Comparison of ENCODE assay signal across 13 cellular contexts in the genomic region with DNA sequence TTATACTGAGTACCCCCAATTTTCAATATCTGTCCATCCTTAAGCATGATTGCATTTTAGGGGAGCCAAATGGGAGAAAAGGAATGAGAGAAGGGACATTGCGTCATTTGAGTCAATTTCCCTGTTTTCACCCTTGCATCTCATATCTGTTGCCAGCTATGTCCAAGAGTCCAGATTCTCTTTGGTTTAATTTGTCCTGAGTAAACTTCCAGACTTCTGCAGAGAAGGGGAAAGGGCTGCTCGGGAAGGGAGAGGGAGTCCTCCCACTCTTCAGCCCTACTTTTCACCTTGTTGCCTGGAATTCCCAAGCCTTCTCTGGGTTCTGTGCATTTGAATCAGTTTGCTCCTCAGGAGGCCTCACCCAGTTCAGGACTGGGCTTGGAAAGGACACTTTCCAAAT. TPM values are rescaled to one million over a fixed set of nuclear protein-coding genes. Genes with fewer than 3 reads are reported as not detected.
DNase-seq lines count a peak whose midpoint lies in the region; ATAC-seq and TF ChIP-seq lines count a peak whose summit lies in the region.
"Had no signal": no experiment of that assay in that cellular context is flagged by ENCODE, and none has a peak within 500 bp of the region (broad histone marks: within the 10 kb centered on the region; RNA-seq: fewer than 3 reads in every experiment).

No MANE protein-coding gene starts in this region.

- dilution Hi-C loops in IMR-90 (cut with HindIII; ENCODE audit: low sequenced_read_pairs, unreplicated experiment) = no loop called here

- peaks cover 30% of the 10 kb centered on the region for H3K27me3 ChIP-seq in IMR-90 (ENCODE audit: control insufficient read depth, insufficient read depth, low read length)
- no peaks in the 10 kb centered on the region for H3K27me3 ChIP-seq in mesendoderm (ENCODE audit: insufficient read depth, low read length, poor library complexity)

- no peak overlapping the region for H3K18ac ChIP-seq in IMR-90 (ENCODE audit: low read depth, low read length)
- H3K18ac ChIP-seq in mesendoderm (ENCODE audit: low read length) = peak overlapping the region; percentile 94

- H3K9ac ChIP-seq in IMR-90 (ENCODE audit: low read depth, low read length) (no peak overlapping the region), mesendoderm (ENCODE audit: low read length) (no peak overlapping the region)
- H3K9ac ChIP-seq: BLaER1 treated with 17β-estradiol and CSF1 and Interleukin-3, amounts not matched to agents 10 nM and 100 nM had no signal

- TF ChIP-seq POLR2A in IMR-90 (IDR thresholded peaks at IDR 0.05; ENCODE audit: low read depth, low read length) = no peak

- no peak for ATAC-seq in IMR-90 (ENCODE audit: low read depth)
- ATAC-seq in activated CD8-positive, alpha-beta memory T cell treated with anti-CD3 and anti-CD28 coated beads, Interleukin-2, amount 10 ng/mL, durations not matched to agents 7 days and 5 days = no peak
- ATAC-seq in sciatic nerve = no peak

- H3K14ac ChIP-seq in IMR-90 (replicated peaks; ENCODE audit: low read depth, low read length) = no peak overlapping the region

- H3K4me3 ChIP-seq in IMR-90 (ENCODE audit: insufficient read depth, low read depth, low read length) (no peak overlapping the region), mesendoderm (ENCODE audit: low read length) (no peak overlapping the region)
- H3K4me3 ChIP-seq: BLaER1 treated with 17β-estradiol and CSF1 and Interleukin-3, amounts not matched to agents 10 nM and 100 nM had no signal

- H3K79me2 ChIP-seq in mesendoderm (ENCODE audit: control insufficient read depth, insufficient read depth, low read length) = no peaks in the 10 kb centered on the region

- no peak overlapping the region for H2BK20ac ChIP-seq in IMR-90 (ENCODE audit: low read depth, low read length)

- no peak overlapping the region for H3K4me3 Mint-ChIP-seq in activated CD8-positive, alpha-beta memory T cell treated with anti-CD3 and anti-CD28 coated beads, Interleukin-2, amount 10 ng/mL, durations not matched to agents 7 days and 5 days
- H3K4me3 Mint-ChIP-seq: CD4-positive, CD25-positive, alpha-beta regulatory T cell had no signal

- H3K4me1 ChIP-seq in IMR-90 (ENCODE audit: control insufficient read depth, insufficient read depth, low read length) (no peaks in the 10 kb centered on the region), mesendoderm (ENCODE audit: control insufficient read depth, low read depth, low read length) (peaks cover 8% of the 10 kb centered on the region)

- H2BK5ac ChIP-seq in IMR-90 (ENCODE audit: low read depth, low read length, poor library complexity, severe bottlenecking) (no peak overlapping the region), mesendoderm (ENCODE audit: low read length) (peak overlapping the region; percentile 25)

- peaks cover 6% of the 10 kb centered on the region; the same call in 1 of the 2 replicates for H3K9me3 ChIP-seq in IMR-90 (ENCODE audit: control insufficient read depth, insufficient read depth, low read length)

- no peak overlapping the region for H2AK5ac ChIP-seq in IMR-90 (ENCODE audit: low read depth, low read length)
- no peak overlapping the region for H2AK5ac ChIP-seq in mesendoderm (ENCODE audit: low read length)

- H3K4me2 ChIP-seq in IMR-90 (ENCODE audit: low read depth, low read length) (no peak overlapping the region), mesendoderm (ENCODE audit: low read length) (no peak overlapping the region)
- H3K4me2 ChIP-seq: BLaER1 treated with 17β-estradiol and CSF1 and Interleukin-3, amounts not matched to agents 10 nM and 100 nM had no signal

- no peak overlapping the region for H4K5ac ChIP-seq in IMR-90 (ENCODE audit: low read depth, low read length)
- H4K5ac ChIP-seq in mesendoderm (ENCODE audit: low read length) = no peak overlapping the region

- WGBS in IMR-90 (ENCODE audit: extremely low coverage in 2 of 2, insufficient read length in 1 of 2), 2 experiments = no CpG with 5 or more reads among the region's 2 CpGs
- no CpG with 5 or more reads among the region's 2 CpGs for WGBS in mesendoderm (ENCODE audit: extremely low coverage, insufficient coverage, low lambda C conversion rate)

- TF ChIP-seq RAD21 in IMR-90 (IDR thresholded peaks at IDR 0.05; ENCODE audit: low read length) = no peak

- no peaks in the 10 kb centered on the region for H3K9me1 ChIP-seq in IMR-90 (ENCODE audit: insufficient read depth, low read length)

- H4K8ac ChIP-seq in IMR-90 (ENCODE audit: low read depth in 2 of 2, low read length in 2 of 2) (no peak overlapping the region), mesendoderm (ENCODE audit: low read depth, low read length) (no peak overlapping the region)

- H3K36me3 ChIP-seq in IMR-90 (ENCODE audit: control insufficient read depth, insufficient read depth, low read length) = no peaks in the 10 kb centered on the region
- H3K36me3 ChIP-seq in mesendoderm (ENCODE audit: control insufficient read depth, insufficient read depth, low read length) = no peaks in the 10 kb centered on the region

- H3K4ac ChIP-seq in IMR-90 (ENCODE audit: low read depth, low read length) (no peak overlapping the region), mesendoderm (ENCODE audit: low read depth, low read length) (peak overlapping the region; percentile 2)

- H3K79me1 ChIP-seq in IMR-90 (ENCODE audit: low read depth in 1 of 2, low read length in 2 of 2) (no peaks in the 10 kb centered on the region), mesendoderm (ENCODE audit: low read length) (peaks cover 4% of the 10 kb centered on the region)

- H3K27ac ChIP-seq in IMR-90 (ENCODE audit: insufficient read depth, low read length) (no peak overlapping the region), mesendoderm (ENCODE audit: low read depth, low read length) (peak overlapping the region; percentile 41)
- H3K27ac ChIP-seq: BLaER1 treated with 17β-estradiol and CSF1 and Interleukin-3, amounts not matched to agents 10 nM and 100 nM had no signal

- H3K36me3 Mint-ChIP-seq in activated CD8-positive, alpha-beta memory T cell treated with anti-CD3 and anti-CD28 coated beads, Interleukin-2, amount 10 ng/mL, durations not matched to agents 7 days and 5 days = no peaks in the 10 kb centered on the region
- H3K36me3 Mint-ChIP-seq: CD4-positive, CD25-positive, alpha-beta regulatory T cell had no signal

- in situ Hi-C loops in IMR-90 (cut with MboI; ENCODE audit: low sequenced_read_pairs) = no loop called here

- H3K4me1 Mint-ChIP-seq in activated CD8-positive, alpha-beta memory T cell treated with anti-CD3 and anti-CD28 coated beads, Interleukin-2, amount 10 ng/mL, durations not matched to agents 7 days and 5 days = peaks cover 7% of the 10 kb centered on the region

- H3K56ac ChIP-seq in IMR-90 (ENCODE audit: extremely low read depth, insufficient read depth, low read length) = no peak overlapping the region
- H3K56ac ChIP-seq in mesendoderm (ENCODE audit: low read length) = no peak overlapping the region

- no peak overlapping the region for H4K91ac ChIP-seq in IMR-90 (ENCODE audit: insufficient read depth, low read depth, low read length)

- POLR2A ChIA-PET in IMR-90 (lab: Charles Lee; ENCODE audit: unreplicated experiment) = no interaction called here

- no peaks in the 10 kb centered on the region for H3K9me3 Mint-ChIP-seq in activated CD8-positive, alpha-beta memory T cell treated with anti-CD3 and anti-CD28 coated beads, Interleukin-2, amount 10 ng/mL, durations not matched to agents 7 days and 5 days (ENCODE audit: low read depth)

- intact Hi-C loops in IMR-90 (cut with micrococcal nuclease) (no loop called here), sciatic nerve (cut with DNase I) (loop anchor here (5.0 kb wide), 1 partner anchor 102 kb away; no protein-coding TSS in a partner anchor)

- H3K23ac ChIP-seq in IMR-90 (ENCODE audit: low read depth, low read length) (no peak overlapping the region), mesendoderm (ENCODE audit: low read length) (no peak overlapping the region)

- no peak for TF ChIP-seq CTCF in IMR-90 (conservative IDR thresholded peaks at IDR 0.05; ENCODE audit: low read depth, low read length)

- H2AFZ ChIP-seq in IMR-90 (replicated peaks; ENCODE audit: low read length, poor library complexity) = no peak overlapping the region

- peaks cover 33% of the 10 kb centered on the region for H3K27me3 Mint-ChIP-seq in activated CD8-positive, alpha-beta memory T cell treated with anti-CD3 and anti-CD28 coated beads, Interleukin-2, amount 10 ng/mL, durations not matched to agents 7 days and 5 days

- H2AK9ac ChIP-seq in IMR-90 (replicated peaks; ENCODE audit: low read depth, low read length, poor library complexity) = no peak overlapping the region

- no peak overlapping the region for H2BK120ac ChIP-seq in IMR-90 (ENCODE audit: low read depth, low read length)
- H2BK120ac ChIP-seq in mesendoderm (ENCODE audit: low read depth, low read length) = no peak overlapping the region

- BruUV-seq in IMR-90 (replicated peaks; lab: Mats Ljungman, UMichigan) = no TSS peak

- no peak overlapping the region for H3K27ac Mint-ChIP-seq in activated CD8-positive, alpha-beta memory T cell treated with anti-CD3 and anti-CD28 coated beads, Interleukin-2, amount 10 ng/mL, durations not matched to agents 7 days and 5 days
- H3K27ac Mint-ChIP-seq: CD4-positive, CD25-positive, alpha-beta regulatory T cell had no signal

- H2BK15ac ChIP-seq in IMR-90 (ENCODE audit: low read depth, low read length) (no peak overlapping the region), mesendoderm (replicated peaks; ENCODE audit: low read depth) (no peak overlapping the region)

- DNase-seq in IMR-90 (no peak), islet precursor cell (peak; percentile 32), mesendoderm (no peak), Kasumi-1 (lab: John Stamatoyannopoulos, UW) (no peak), NCI-H2196 treated with DMSO at 0.1 percent for 48 hours (lab: John Stamatoyannopoulos, UW; ENCODE audit: unreplicated experiment) (no peak), sciatic nerve (ENCODE audit: low spot score) (no peak)
- no peak for DNase-seq in activated CD8-positive, alpha-beta memory T cell treated with anti-CD3 and anti-CD28 coated beads, Interleukin-2, amount 10 ng/mL, durations not matched to agents 7 days and 5 days
- DNase-seq: ACHN; Calu3; CD4-positive, CD25-positive, alpha-beta regulatory T cell; DMS 273 treated with DMSO at 0.1 percent for 48 hours had no signal

- CTCF ChIA-PET in IMR-90 (lab: Yijun Ruan, JAX) = no interaction called here
- CTCF ChIA-PET in activated CD8-positive, alpha-beta memory T cell treated with anti-CD3 and anti-CD28 coated beads, Interleukin-2, amount 10 ng/mL, durations not matched to agents 7 days and 5 days (lab: Charles Lee) = no interaction called here

- no peaks in the 10 kb centered on the region for H4K20me1 ChIP-seq in IMR-90 (ENCODE audit: insufficient read depth, low read length)

TF ChIP-seq in IMR-90, 13 proteins besides CTCF, POLR2A, EP300 and RAD21 (continues in another document):
- no peak for TF ChIP-seq RFX5 (IDR thresholded peaks at IDR 0.05; ENCODE audit: low read depth, low read length)

RNA-seq across cellular contexts. Expression of gene GREB1, which starts 16.5 kb away (rescaled TPM):
- total RNA-seq in IMR-90 (2012; rRNA removed) = not detected in 2 replicates
- 0.05 TPM in 1 of 2 replicates, not detected in the other for polyA plus RNA-seq in IMR-90 (2012; rRNA removed)
- polyA plus RNA-seq in IMR-90 (2012; cell fraction: cytosol; rRNA removed) = 0.01 and 0.05 TPM in 2 replicates
- polyA plus RNA-seq in IMR-90 (2012; cell fraction: nucleus; rRNA removed; ENCODE audit: low replicate concordance) = 0.04 and 0.06 TPM in 2 replicates
- polyA plus RNA-seq in mesendoderm (2013, experiment 1 of 2) = 9.8 TPM
- polyA plus RNA-seq in mesendoderm (2013, experiment 2 of 2) = 10.4 TPM
- total RNA-seq in activated CD8-positive, alpha-beta memory T cell treated with anti-CD3 and anti-CD28 coated beads, Interleukin-2, amount 10 ng/mL, durations not matched to agents 7 days and 5 days = 1 to 10 TPM in 1 of 2 experiments, under 1 TPM in 1; 0.91 to 1.4 TPM
- 6.5 TPM for total RNA-seq in sciatic nerve
- total RNA-seq: HT-29 had no signal
